Comparison of ENCODE assay signal across 2 cellular contexts in the genomic region with DNA sequence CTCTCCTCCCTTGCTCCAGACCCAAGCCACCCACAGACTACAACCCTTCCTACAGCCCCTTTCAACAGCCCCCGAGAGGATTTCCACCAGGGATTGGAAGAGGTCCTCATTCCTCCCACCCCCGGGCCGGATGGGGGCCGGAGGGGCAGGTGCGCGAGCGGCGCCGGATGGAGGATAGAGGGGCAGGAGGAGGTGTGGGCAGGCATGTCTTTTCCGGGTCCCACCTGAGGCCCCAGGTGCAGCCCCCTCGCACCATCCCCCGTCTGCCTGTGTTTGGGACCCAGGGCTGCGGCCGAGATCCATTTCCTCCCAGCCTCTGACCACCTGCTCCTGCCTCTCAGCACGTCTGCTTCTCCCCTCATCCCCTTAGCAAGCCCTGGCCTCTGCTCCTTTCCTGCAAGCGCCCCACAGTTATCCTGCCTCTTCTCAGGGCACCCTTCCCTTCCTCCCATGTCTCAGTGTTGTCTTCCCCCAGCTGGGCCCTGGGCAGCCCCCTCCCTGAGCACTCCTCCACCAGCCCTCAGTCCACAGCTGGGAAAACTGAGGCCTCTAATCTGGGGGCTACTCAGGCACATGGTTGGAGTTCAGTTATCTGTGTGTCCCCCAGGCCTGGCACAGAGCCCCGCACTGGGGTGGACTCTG.
TF ChIP-seq lines count a peak whose summit lies in the region.

No MANE protein-coding gene starts in this region.

TF ChIP-seq in A549, 52 proteins besides CTCF, POLR2A, EP300 and RAD21 (continued from another document):
- TF ChIP-seq, protein P1, sequence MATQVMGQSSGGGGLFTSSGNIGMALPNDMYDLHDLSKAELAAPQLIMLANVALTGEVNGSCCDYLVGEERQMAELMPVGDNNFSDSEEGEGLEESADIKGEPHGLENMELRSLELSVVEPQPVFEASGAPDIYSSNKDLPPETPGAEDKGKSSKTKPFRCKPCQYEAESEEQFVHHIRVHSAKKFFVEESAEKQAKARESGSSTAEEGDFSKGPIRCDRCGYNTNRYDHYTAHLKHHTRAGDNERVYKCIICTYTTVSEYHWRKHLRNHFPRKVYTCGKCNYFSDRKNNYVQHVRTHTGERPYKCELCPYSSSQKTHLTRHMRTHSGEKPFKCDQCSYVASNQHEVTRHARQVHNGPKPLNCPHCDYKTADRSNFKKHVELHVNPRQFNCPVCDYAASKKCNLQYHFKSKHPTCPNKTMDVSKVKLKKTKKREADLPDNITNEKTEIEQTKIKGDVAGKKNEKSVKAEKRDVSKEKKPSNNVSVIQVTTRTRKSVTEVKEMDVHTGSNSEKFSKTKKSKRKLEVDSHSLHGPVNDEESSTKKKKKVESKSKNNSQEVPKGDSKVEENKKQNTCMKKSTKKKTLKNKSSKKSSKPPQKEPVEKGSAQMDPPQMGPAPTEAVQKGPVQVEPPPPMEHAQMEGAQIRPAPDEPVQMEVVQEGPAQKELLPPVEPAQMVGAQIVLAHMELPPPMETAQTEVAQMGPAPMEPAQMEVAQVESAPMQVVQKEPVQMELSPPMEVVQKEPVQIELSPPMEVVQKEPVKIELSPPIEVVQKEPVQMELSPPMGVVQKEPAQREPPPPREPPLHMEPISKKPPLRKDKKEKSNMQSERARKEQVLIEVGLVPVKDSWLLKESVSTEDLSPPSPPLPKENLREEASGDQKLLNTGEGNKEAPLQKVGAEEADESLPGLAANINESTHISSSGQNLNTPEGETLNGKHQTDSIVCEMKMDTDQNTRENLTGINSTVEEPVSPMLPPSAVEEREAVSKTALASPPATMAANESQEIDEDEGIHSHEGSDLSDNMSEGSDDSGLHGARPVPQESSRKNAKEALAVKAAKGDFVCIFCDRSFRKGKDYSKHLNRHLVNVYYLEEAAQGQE (IDR thresholded peaks at IDR 0.05), result no peak
- TF ChIP-seq RCOR1 (IDR thresholded peaks at IDR 0.05; ENCODE audit: low read depth, low read length) (no peak), NR3C1 (IDR thresholded peaks at IDR 0.05) (no peak)

TF ChIP-seq in WTC11, 78 proteins besides CTCF, POLR2A, EP300 and RAD21 (continued from another document):
- TF ChIP-seq, protein P2, sequence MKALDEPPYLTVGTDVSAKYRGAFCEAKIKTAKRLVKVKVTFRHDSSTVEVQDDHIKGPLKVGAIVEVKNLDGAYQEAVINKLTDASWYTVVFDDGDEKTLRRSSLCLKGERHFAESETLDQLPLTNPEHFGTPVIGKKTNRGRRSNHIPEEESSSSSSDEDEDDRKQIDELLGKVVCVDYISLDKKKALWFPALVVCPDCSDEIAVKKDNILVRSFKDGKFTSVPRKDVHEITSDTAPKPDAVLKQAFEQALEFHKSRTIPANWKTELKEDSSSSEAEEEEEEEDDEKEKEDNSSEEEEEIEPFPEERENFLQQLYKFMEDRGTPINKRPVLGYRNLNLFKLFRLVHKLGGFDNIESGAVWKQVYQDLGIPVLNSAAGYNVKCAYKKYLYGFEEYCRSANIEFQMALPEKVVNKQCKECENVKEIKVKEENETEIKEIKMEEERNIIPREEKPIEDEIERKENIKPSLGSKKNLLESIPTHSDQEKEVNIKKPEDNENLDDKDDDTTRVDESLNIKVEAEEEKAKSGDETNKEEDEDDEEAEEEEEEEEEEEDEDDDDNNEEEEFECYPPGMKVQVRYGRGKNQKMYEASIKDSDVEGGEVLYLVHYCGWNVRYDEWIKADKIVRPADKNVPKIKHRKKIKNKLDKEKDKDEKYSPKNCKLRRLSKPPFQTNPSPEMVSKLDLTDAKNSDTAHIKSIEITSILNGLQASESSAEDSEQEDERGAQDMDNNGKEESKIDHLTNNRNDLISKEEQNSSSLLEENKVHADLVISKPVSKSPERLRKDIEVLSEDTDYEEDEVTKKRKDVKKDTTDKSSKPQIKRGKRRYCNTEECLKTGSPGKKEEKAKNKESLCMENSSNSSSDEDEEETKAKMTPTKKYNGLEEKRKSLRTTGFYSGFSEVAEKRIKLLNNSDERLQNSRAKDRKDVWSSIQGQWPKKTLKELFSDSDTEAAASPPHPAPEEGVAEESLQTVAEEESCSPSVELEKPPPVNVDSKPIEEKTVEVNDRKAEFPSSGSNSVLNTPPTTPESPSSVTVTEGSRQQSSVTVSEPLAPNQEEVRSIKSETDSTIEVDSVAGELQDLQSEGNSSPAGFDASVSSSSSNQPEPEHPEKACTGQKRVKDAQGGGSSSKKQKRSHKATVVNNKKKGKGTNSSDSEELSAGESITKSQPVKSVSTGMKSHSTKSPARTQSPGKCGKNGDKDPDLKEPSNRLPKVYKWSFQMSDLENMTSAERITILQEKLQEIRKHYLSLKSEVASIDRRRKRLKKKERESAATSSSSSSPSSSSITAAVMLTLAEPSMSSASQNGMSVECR (CRISPR knock-in tag; IDR thresholded peaks at IDR 0.05; ENCODE audit: borderline replicate concordance), result no peak
